9 cellular contexts compared by ENCODE assay signal in the genomic region with DNA sequence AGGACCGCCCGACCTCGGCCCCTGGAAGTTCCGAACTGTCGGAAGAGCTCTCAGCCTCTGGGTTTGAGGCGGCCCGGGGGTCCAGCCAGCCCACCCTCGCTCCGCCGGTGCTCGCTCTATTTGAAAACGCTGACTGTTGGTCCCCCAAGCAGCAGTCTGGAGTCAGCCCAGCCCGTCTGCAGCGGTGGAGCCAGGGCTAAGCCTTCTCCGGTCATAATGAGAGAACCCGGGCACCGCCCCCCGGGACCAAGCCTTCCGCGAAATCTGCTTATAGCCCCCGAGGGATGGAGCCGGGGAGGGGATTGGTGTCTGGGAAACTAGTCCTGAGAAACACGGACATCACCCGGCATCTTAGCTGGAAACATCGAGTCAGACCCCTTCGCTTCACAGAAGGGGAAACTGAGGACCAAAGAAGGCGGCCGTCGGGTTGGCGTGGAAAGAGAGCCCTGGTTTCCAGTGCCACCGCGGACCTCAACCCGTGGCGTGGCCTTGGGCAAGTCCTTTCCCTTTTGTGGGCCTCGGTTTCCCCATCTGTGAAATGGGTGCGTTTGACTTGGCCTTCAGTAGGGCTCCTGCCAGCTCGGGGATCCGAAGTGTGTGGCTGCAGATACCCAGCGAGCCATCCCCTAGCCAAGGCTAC. TPM values are rescaled to one million over a fixed set of nuclear protein-coding genes. Genes with fewer than 3 reads are reported as not detected.
DNase-seq lines count a peak whose midpoint lies in the region; ATAC-seq, FAIRE-seq and TF ChIP-seq lines count a peak whose summit lies in the region.
"Had no signal": no experiment of that assay in that cellular context is flagged by ENCODE, and none has a peak within 500 bp of the region (broad histone marks: within the 10 kb centered on the region; RNA-seq: fewer than 3 reads in every experiment).

No MANE protein-coding gene starts in this region.

- peak overlapping the region; percentile 97 for H3K4me3 Mint-ChIP-seq in activated naive CD8-positive, alpha-beta T cell treated with anti-CD3 and anti-CD28 coated beads, Interleukin-2, amount 10 ng/mL, durations not matched to agents 7 days and 5 days
- H3K4me3 Mint-ChIP-seq in stimulated activated naive CD8-positive, alpha-beta T cell treated with anti-CD3 and anti-CD28 coated beads, Interleukin-15, amount 100 ng/mL, for 72 hours = peak overlapping the region; percentile 89 to 98

- peaks cover 46% of the 10 kb centered on the region for H3K4me1 Mint-ChIP-seq in activated naive CD8-positive, alpha-beta T cell treated with anti-CD3 and anti-CD28 coated beads, Interleukin-2, amount 10 ng/mL, durations not matched to agents 7 days and 5 days
- H3K4me1 Mint-ChIP-seq in stimulated activated naive CD8-positive, alpha-beta T cell treated with anti-CD3 and anti-CD28 coated beads, Interleukin-15, amount 100 ng/mL, for 72 hours = peaks cover 47% of the 10 kb centered on the region

- peaks cover 0 to 7% of the 10 kb centered on the region in 2 experiments for H3K36me3 ChIP-seq in keratinocyte (ENCODE audit: control insufficient read depth in 2 of 2, extremely low read depth in 1 of 2, insufficient read depth in 2 of 2, low read length in 2 of 2)

- no peaks in the 10 kb centered on the region for H4K20me1 ChIP-seq in keratinocyte (ENCODE audit: control insufficient read depth, extremely low read depth, insufficient read depth, low read length)

- peak overlapping the region; percentile 75 for H3K9ac ChIP-seq in keratinocyte (ENCODE audit: control insufficient read depth, extremely low read depth, insufficient read depth, low read length)

- H3K27ac ChIP-seq in keratinocyte (ENCODE audit: control insufficient read depth, insufficient read depth, low read length) = peak overlapping the region; percentile 36

- dilution Hi-C loops in keratinocyte (cut with MboI; ENCODE audit: extremely low pct_ligation_motif_present, low sequenced_read_pairs) = no loop called here

- peak overlapping the region; percentile 79 for H3K4me2 ChIP-seq in keratinocyte (ENCODE audit: control insufficient read depth, extremely low read depth, insufficient read depth, low read depth, low read length)

- peaks cover 15% of the 10 kb centered on the region for H3K27me3 ChIP-seq in keratinocyte (ENCODE audit: control insufficient read depth, extremely low read depth, insufficient read depth, low read length)

- no peaks in the 10 kb centered on the region for H3K9me1 ChIP-seq in keratinocyte (ENCODE audit: control insufficient read depth, extremely low read depth, insufficient read depth, low read length)

- DNase-seq in NCI-H2227 (lab: John Stamatoyannopoulos, UW; ENCODE audit: unreplicated experiment) (peak; percentile 20), NCI-H2227 treated with DMSO at 0.1 percent for 48 hours (lab: John Stamatoyannopoulos, UW) (no peak), keratinocyte (ENCODE audit: low read depth, low spot score) (no peak), DMS153 treated with DMSO at 0.1 percent for 48 hours (lab: John Stamatoyannopoulos, UW; ENCODE audit: unreplicated experiment) (no peak), amygdala (lab: John Stamatoyannopoulos, UW) (no peak)
- DNase-seq in activated naive CD8-positive, alpha-beta T cell treated with anti-CD3 and anti-CD28 coated beads, Interleukin-2, amount 10 ng/mL, durations not matched to agents 7 days and 5 days = no peak
- DNase-seq in stimulated activated naive CD8-positive, alpha-beta T cell treated with anti-CD3 and anti-CD28 coated beads, Interleukin-15, amount 100 ng/mL, for 72 hours = no peak

- peaks cover 47% of the 10 kb centered on the region for H3K79me2 ChIP-seq in keratinocyte (ENCODE audit: control insufficient read depth, insufficient read depth, low read length)

- peak overlapping the region; percentile 91 for H3K27ac Mint-ChIP-seq in activated naive CD8-positive, alpha-beta T cell treated with anti-CD3 and anti-CD28 coated beads, Interleukin-2, amount 10 ng/mL, durations not matched to agents 7 days and 5 days
- peak overlapping the region in 1 of 2 donors; percentile 75 for H3K27ac Mint-ChIP-seq in stimulated activated naive CD8-positive, alpha-beta T cell treated with anti-CD3 and anti-CD28 coated beads, Interleukin-15, amount 100 ng/mL, for 72 hours

- H2AFZ ChIP-seq in keratinocyte (ENCODE audit: control insufficient read depth, low read length) = peak overlapping the region; percentile 80

- no peak for TF ChIP-seq CTCF in keratinocyte (optimal IDR thresholded peaks at IDR 0.05 in 1 of 3, IDR thresholded peaks at IDR 0.05 in 1 of 3, conservative IDR thresholded peaks at IDR 0.05 in 1 of 3; ENCODE audit: extremely low read depth in 1 of 3, insufficient read depth in 2 of 3, low read length in 3 of 3)

- no peaks in the 10 kb centered on the region for H3K9me3 ChIP-seq in keratinocyte (ENCODE audit: control insufficient read depth, low read depth, low read length)

- H3K4me1 ChIP-seq in keratinocyte (ENCODE audit: control insufficient read depth, extremely low read depth, insufficient read depth, low read length) = peaks cover 11% of the 10 kb centered on the region

- peak overlapping the region; percentile 72 to 83 (median 76) for H3K4me3 ChIP-seq in keratinocyte (ENCODE audit: control insufficient read depth in 2 of 3, extremely low read depth in 1 of 3, insufficient read depth in 2 of 3, low read depth in 1 of 3, low read length in 3 of 3)

- ATAC-seq in activated naive CD8-positive, alpha-beta T cell treated with anti-CD3 and anti-CD28 coated beads, Interleukin-2, amount 10 ng/mL, durations not matched to agents 7 days and 5 days (ENCODE audit: low read depth) = peak; percentile 7
- no peak for ATAC-seq in stimulated activated naive CD8-positive, alpha-beta T cell treated with anti-CD3 and anti-CD28 coated beads, Interleukin-15, amount 100 ng/mL, for 72 hours
- ATAC-seq in GM21526 (IDR thresholded peaks at IDR 0.05; ENCODE audit: low FRiP score, unreplicated experiment) = no peak

- H3K27me3 Mint-ChIP-seq in activated naive CD8-positive, alpha-beta T cell treated with anti-CD3 and anti-CD28 coated beads, Interleukin-2, amount 10 ng/mL, durations not matched to agents 7 days and 5 days = peaks cover 13% of the 10 kb centered on the region
- peaks cover 79% of the 10 kb centered on the region for H3K27me3 Mint-ChIP-seq in stimulated activated naive CD8-positive, alpha-beta T cell treated with anti-CD3 and anti-CD28 coated beads, Interleukin-15, amount 100 ng/mL, for 72 hours

- H3K36me3 Mint-ChIP-seq in activated naive CD8-positive, alpha-beta T cell treated with anti-CD3 and anti-CD28 coated beads, Interleukin-2, amount 10 ng/mL, durations not matched to agents 7 days and 5 days = peaks cover 11% of the 10 kb centered on the region

- POLR2A ChIA-PET in activated naive CD8-positive, alpha-beta T cell treated with anti-CD3 and anti-CD28 coated beads, Interleukin-2, amount 10 ng/mL, durations not matched to agents 7 days and 5 days (lab: Charles Lee) = interaction anchor here (0.8 kb wide), 1 partner anchor 22 kb away, joined by 3 read pairs; no protein-coding TSS in a partner anchor

- peaks cover 3% of the 10 kb centered on the region for H3K9me3 Mint-ChIP-seq in activated naive CD8-positive, alpha-beta T cell treated with anti-CD3 and anti-CD28 coated beads, Interleukin-2, amount 10 ng/mL, durations not matched to agents 7 days and 5 days
- no peaks in the 10 kb centered on the region for H3K9me3 Mint-ChIP-seq in stimulated activated naive CD8-positive, alpha-beta T cell treated with anti-CD3 and anti-CD28 coated beads, Interleukin-15, amount 100 ng/mL, for 72 hours

- no peak for FAIRE-seq in keratinocyte (lab: Jason Lieb, UNC)
- FAIRE-seq: A204.1 had no signal

RNA-seq across cellular contexts. Expression of gene ADAM19, which starts 1.0 kb away (rescaled TPM):
- 10 to 100 TPM; 28.3 to 29.0 TPM for total RNA-seq in activated naive CD8-positive, alpha-beta T cell treated with anti-CD3 and anti-CD28 coated beads, Interleukin-2, amount 10 ng/mL, durations not matched to agents 7 days and 5 days
- 19.7 to 90.3 TPM (median 22.7 TPM) in 3 replicates for polyA plus RNA-seq in keratinocyte
- polyA plus RNA-seq in keratinocyte (2011; ENCODE audit: low read depth) = 0.69 TPM
- polyA plus RNA-seq in keratinocyte (2011; cell fraction: cytosol; rRNA removed) = 21.5 and 21.6 TPM in 2 replicates
- 75.2 and 76.0 TPM in 2 replicates for polyA plus RNA-seq in keratinocyte (2011; cell fraction: nucleus; rRNA removed)
- 1.6 and 86.3 TPM in 2 replicates for polyA plus RNA-seq in keratinocyte (2012; ENCODE audit: low replicate concordance)
- polyA minus RNA-seq in keratinocyte = 57.3 to 181 TPM (median 60.5 TPM) in 3 replicates
- polyA minus RNA-seq in keratinocyte (2011; cell fraction: cytosol; rRNA and poly(A)+ RNA removed) = 75.0 TPM
- 94.0 and 124 TPM in 2 replicates for polyA minus RNA-seq in keratinocyte (2011; cell fraction: nucleus; rRNA and poly(A)+ RNA removed)
